9 cellular contexts compared by ENCODE assay signal in the genomic region with DNA sequence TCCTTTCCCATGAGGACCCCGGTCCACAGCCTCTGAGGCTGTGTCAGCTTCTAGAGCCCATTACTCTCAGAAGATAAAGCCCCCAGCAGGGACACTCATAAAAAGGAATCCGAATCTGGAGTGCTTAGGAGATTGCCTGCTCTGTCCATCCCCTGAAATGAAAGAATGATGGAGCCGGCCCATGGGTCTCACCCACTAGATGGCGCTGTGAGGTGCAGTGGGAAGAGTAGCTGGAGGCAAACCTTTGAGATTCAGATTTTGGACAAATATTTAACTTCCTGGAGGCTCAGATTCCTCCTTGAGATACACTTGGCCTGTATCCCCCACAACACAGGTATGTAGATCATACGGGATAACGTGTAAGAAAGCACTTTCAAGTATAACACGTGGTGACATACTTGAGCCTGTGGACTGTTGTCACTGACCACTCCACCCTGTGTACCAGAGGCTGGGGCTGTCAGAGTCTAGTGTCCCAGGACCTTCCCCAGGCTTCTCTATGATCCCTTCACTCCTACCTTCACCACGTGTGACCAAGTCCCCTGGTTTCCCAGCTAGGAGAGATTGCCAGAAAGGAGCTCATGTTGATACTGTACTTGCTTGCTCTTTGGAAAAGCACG. TPM values are rescaled to one million over a fixed set of nuclear protein-coding genes. Genes with fewer than 3 reads are reported as not detected.
DNase-seq lines count a peak whose midpoint lies in the region; ATAC-seq and TF ChIP-seq lines count a peak whose summit lies in the region.
"Had no signal": no experiment of that assay in that cellular context is flagged by ENCODE, and none has a peak within 500 bp of the region (broad histone marks: within the 10 kb centered on the region; RNA-seq: fewer than 3 reads in every experiment).

No MANE protein-coding gene starts in this region.

- H3K27ac ChIP-seq in trophoblast cell (ENCODE audit: low read depth, low read length): no peak overlapping the region

- H3K4me1 ChIP-seq in trophoblast cell (ENCODE audit: control insufficient read depth in 1 of 2, insufficient read depth in 2 of 2, low read length in 2 of 2): no peaks in the 10 kb centered on the region

- H3K4me3 ChIP-seq in BJ (ENCODE audit: low read depth, low read length) (no peak overlapping the region), HFF-Myc (replicated peaks; ENCODE audit: low read depth, low read length) (no peak overlapping the region), trophoblast cell (ENCODE audit: low read depth, low read length) (no peak overlapping the region)

- no peaks in the 10 kb centered on the region for H3K9me3 ChIP-seq in trophoblast cell (ENCODE audit: insufficient read depth, low read depth, low read length)

- POLR2A ChIA-PET in BJ (lab: Charles Lee): interaction anchor here (0.6 kb wide), 1 partner anchor 87 kb away, joined by 3 read pairs; no protein-coding TSS in a partner anchor

- no peak overlapping the region for H2BK120ac ChIP-seq in trophoblast cell (ENCODE audit: insufficient read depth, low read length, poor library complexity)

- H3K18ac ChIP-seq in trophoblast cell (ENCODE audit: low read length): no peak overlapping the region

- no peak overlapping the region for H2AFZ ChIP-seq in trophoblast cell (ENCODE audit: insufficient read depth, low read length, poor library complexity)

- H3K27me3 ChIP-seq in BJ (ENCODE audit: control insufficient read depth, insufficient read depth, low read length): no peaks in the 10 kb centered on the region
- H3K27me3 ChIP-seq in trophoblast cell (ENCODE audit: insufficient read depth, low read length): no peaks in the 10 kb centered on the region

- H4K91ac ChIP-seq in trophoblast cell (ENCODE audit: low read depth, low read length): no peak overlapping the region

- no peaks in the 10 kb centered on the region for H3K79me2 ChIP-seq in trophoblast cell (ENCODE audit: control insufficient read depth, insufficient read depth, low read length, poor library complexity)

- H2BK5ac ChIP-seq in trophoblast cell (ENCODE audit: low read depth, low read length, poor library complexity): no peak overlapping the region

- H3K9ac ChIP-seq in trophoblast cell (ENCODE audit: low read length): no peak overlapping the region

- H2AK5ac ChIP-seq in trophoblast cell (ENCODE audit: low read length): no peak overlapping the region

- no peaks in the 10 kb centered on the region for H3K36me3 Mint-ChIP-seq in activated CD4-positive, alpha-beta T cell treated with anti-CD3 and anti-CD28 coated beads, Interleukin-2, amount 10 ng/mL, durations not matched to agents 24 days and 14 days (ENCODE audit: low read depth)
- H3K36me3 Mint-ChIP-seq in effector memory CD8-positive, alpha-beta T cell (ENCODE audit: insufficient read depth): peaks cover 4% of the 10 kb centered on the region

- peaks cover 4% of the 10 kb centered on the region for H3K9me3 Mint-ChIP-seq in activated CD4-positive, alpha-beta T cell treated with anti-CD3 and anti-CD28 coated beads, Interleukin-2, amount 10 ng/mL, durations not matched to agents 24 days and 14 days
- no peaks in the 10 kb centered on the region for H3K9me3 Mint-ChIP-seq in effector memory CD8-positive, alpha-beta T cell

- no peak overlapping the region for H3K4me2 ChIP-seq in trophoblast cell (ENCODE audit: low read length)

- no peak overlapping the region for H3K27ac Mint-ChIP-seq in activated CD4-positive, alpha-beta T cell treated with anti-CD3 and anti-CD28 coated beads, Interleukin-2, amount 10 ng/mL, durations not matched to agents 24 days and 14 days
- peak overlapping the region in 1 of 2 donors; percentile 23 for H3K27ac Mint-ChIP-seq in effector memory CD8-positive, alpha-beta T cell
- H3K27ac Mint-ChIP-seq: memory B cell had no signal

- peaks cover 6% of the 10 kb centered on the region for H3K4me1 Mint-ChIP-seq in activated CD4-positive, alpha-beta T cell treated with anti-CD3 and anti-CD28 coated beads, Interleukin-2, amount 10 ng/mL, durations not matched to agents 24 days and 14 days
- peaks cover 0 to 3% of the 10 kb centered on the region in 2 donors for H3K4me1 Mint-ChIP-seq in effector memory CD8-positive, alpha-beta T cell (ENCODE audit: low read depth in 2 of 2)
- H3K4me1 Mint-ChIP-seq: memory B cell had no signal

- H3K27me3 Mint-ChIP-seq in activated CD4-positive, alpha-beta T cell treated with anti-CD3 and anti-CD28 coated beads, Interleukin-2, amount 10 ng/mL, durations not matched to agents 24 days and 14 days: peaks cover 3% of the 10 kb centered on the region
- H3K27me3 Mint-ChIP-seq in effector memory CD8-positive, alpha-beta T cell: no peaks in the 10 kb centered on the region

- H3K4ac ChIP-seq in trophoblast cell (ENCODE audit: low read depth, low read length): no peak overlapping the region

- no CpG with 5 or more reads among the region's 9 CpGs for WGBS in trophoblast cell (ENCODE audit: extremely low coverage, insufficient coverage, insufficient read length)

- H4K12ac ChIP-seq in trophoblast cell (ENCODE audit: low read depth, low read length): no peak overlapping the region

- no peaks in the 10 kb centered on the region for H3K79me1 ChIP-seq in trophoblast cell (ENCODE audit: low read length)

- no peak overlapping the region for H3K4me3 Mint-ChIP-seq in activated CD4-positive, alpha-beta T cell treated with anti-CD3 and anti-CD28 coated beads, Interleukin-2, amount 10 ng/mL, durations not matched to agents 24 days and 14 days
- H3K4me3 Mint-ChIP-seq in effector memory CD8-positive, alpha-beta T cell: no peak overlapping the region
- H3K4me3 Mint-ChIP-seq: memory B cell had no signal

- H3K23ac ChIP-seq in trophoblast cell (ENCODE audit: low read length): no peak overlapping the region

- intact Hi-C loops in activated CD4-positive, alpha-beta T cell treated with anti-CD3 and anti-CD28 coated beads, Interleukin-2, amount 10 ng/mL, durations not matched to agents 24 days and 14 days (cut with micrococcal nuclease): loop anchor here (1.0 to 5.0 kb wide), 2 partner anchors 11 to 62 kb away; no protein-coding TSS in a partner anchor

- no peak overlapping the region for H4K8ac ChIP-seq in trophoblast cell (ENCODE audit: low read depth, low read length)

- H3K36me3 ChIP-seq in BJ (ENCODE audit: control insufficient read depth, insufficient read depth, low read length) (no peaks in the 10 kb centered on the region), trophoblast cell (ENCODE audit: control insufficient read depth in 1 of 2, insufficient read depth in 2 of 2, low read length in 2 of 2) (no peaks in the 10 kb centered on the region)

- no peak overlapping the region for H3K14ac ChIP-seq in trophoblast cell (ENCODE audit: low read length)

- DNase-seq in BJ (ENCODE audit: low read depth) (no peak), HFF-Myc (ENCODE audit: extremely low read depth, low read depth) (no peak), trophoblast cell (peak; percentile 16 to 43), SKM-1 (lab: John Stamatoyannopoulos, UW; ENCODE audit: unreplicated experiment) (no peak), DMS79 treated with DMSO at 0.1 percent for 48 hours (lab: John Stamatoyannopoulos, UW) (no peak)
- DNase-seq in activated CD4-positive, alpha-beta T cell treated with anti-CD3 and anti-CD28 coated beads, Interleukin-2, amount 10 ng/mL, durations not matched to agents 24 days and 14 days: peak; percentile 91
- peak; percentile 57 to 65 (median 65) for DNase-seq in effector memory CD8-positive, alpha-beta T cell

- no peak overlapping the region for H2BK12ac ChIP-seq in trophoblast cell (ENCODE audit: low read length)

- CTCF ChIA-PET in BJ (lab: Yijun Ruan, JAX): interaction anchor here (0.6 to 5.5 kb wide), 11 partner anchors 10 to 1720 kb away, joined by 3 to 68 read pairs (median 4); no protein-coding TSS in a partner anchor

- TF ChIP-seq CTCF in BJ (IDR thresholded peaks at IDR 0.05; ENCODE audit: insufficient read depth, low read depth, low read length) (peak; percentile 63), HFF-Myc (IDR thresholded peaks at IDR 0.05; ENCODE audit: low read depth, low read length, missing control alignments) (peak; percentile 86)

- ATAC-seq in effector memory CD8-positive, alpha-beta T cell (replicated peaks): peak; percentile 68
- no peak for ATAC-seq in HG03571 (IDR thresholded peaks at IDR 0.05; ENCODE audit: unreplicated experiment)

RNA-seq across cellular contexts. Expression of a gene that starts 32.3 kb away (rescaled TPM):
- polyA plus RNA-seq in BJ (2011; rRNA removed): 11.2 and 17.2 TPM in 2 replicates
- polyA minus RNA-seq in BJ (2011; rRNA and poly(A)+ RNA removed): 5.9 and 6.2 TPM in 2 replicates
- total RNA-seq in activated CD4-positive, alpha-beta T cell treated with anti-CD3 and anti-CD28 coated beads, Interleukin-2, amount 10 ng/mL, durations not matched to agents 24 days and 14 days: 9.8 and 13.0 TPM in 2 replicates
- polyA plus RNA-seq in trophoblast cell (2013): 3.0 and 3.4 TPM in 2 replicates

RNA-seq across cellular contexts. Expression of a gene that starts 37.0 kb away (rescaled TPM):
- 4.9 and 5.3 TPM in 2 replicates for polyA plus RNA-seq in BJ (2011; rRNA removed)
- polyA minus RNA-seq in BJ (2011; rRNA and poly(A)+ RNA removed): 3.0 and 4.0 TPM in 2 replicates
- not detected in 2 replicates for total RNA-seq in activated CD4-positive, alpha-beta T cell treated with anti-CD3 and anti-CD28 coated beads, Interleukin-2, amount 10 ng/mL, durations not matched to agents 24 days and 14 days
- polyA plus RNA-seq in trophoblast cell (2013): not detected in 2 replicates

RNA-seq across cellular contexts. Expression of a gene that starts 47.9 kb away (rescaled TPM):
- polyA plus RNA-seq in BJ (2011; rRNA removed): not detected in 2 replicates
- not detected in 2 replicates for polyA minus RNA-seq in BJ (2011; rRNA and poly(A)+ RNA removed)
- total RNA-seq in activated CD4-positive, alpha-beta T cell treated with anti-CD3 and anti-CD28 coated beads, Interleukin-2, amount 10 ng/mL, durations not matched to agents 24 days and 14 days: 0.38 and 0.54 TPM in 2 replicates
- polyA plus RNA-seq in trophoblast cell (2013): not detected in 2 replicates

Comparison
In these comparisons a context has a peak if more than half of its experiments do, and no peak if none do; other contexts are left out.
1. DNase-seq: peak in activated CD4-positive, alpha-beta T cell treated with anti-CD3 and anti-CD28 coated beads, Interleukin-2, amount 10 ng/mL, durations not matched to agents 24 days and 14 days (single experiment), effector memory CD8-positive, alpha-beta T cell (3 of 3) and trophoblast cell (2 of 2); none in BJ (single experiment), HFF-Myc (single experiment), SKM-1 (single experiment) and DMS79 treated with DMSO at 0.1 percent for 48 hours (single experiment).